ENCODE assay signal across 22 cellular contexts in the genomic region with DNA sequence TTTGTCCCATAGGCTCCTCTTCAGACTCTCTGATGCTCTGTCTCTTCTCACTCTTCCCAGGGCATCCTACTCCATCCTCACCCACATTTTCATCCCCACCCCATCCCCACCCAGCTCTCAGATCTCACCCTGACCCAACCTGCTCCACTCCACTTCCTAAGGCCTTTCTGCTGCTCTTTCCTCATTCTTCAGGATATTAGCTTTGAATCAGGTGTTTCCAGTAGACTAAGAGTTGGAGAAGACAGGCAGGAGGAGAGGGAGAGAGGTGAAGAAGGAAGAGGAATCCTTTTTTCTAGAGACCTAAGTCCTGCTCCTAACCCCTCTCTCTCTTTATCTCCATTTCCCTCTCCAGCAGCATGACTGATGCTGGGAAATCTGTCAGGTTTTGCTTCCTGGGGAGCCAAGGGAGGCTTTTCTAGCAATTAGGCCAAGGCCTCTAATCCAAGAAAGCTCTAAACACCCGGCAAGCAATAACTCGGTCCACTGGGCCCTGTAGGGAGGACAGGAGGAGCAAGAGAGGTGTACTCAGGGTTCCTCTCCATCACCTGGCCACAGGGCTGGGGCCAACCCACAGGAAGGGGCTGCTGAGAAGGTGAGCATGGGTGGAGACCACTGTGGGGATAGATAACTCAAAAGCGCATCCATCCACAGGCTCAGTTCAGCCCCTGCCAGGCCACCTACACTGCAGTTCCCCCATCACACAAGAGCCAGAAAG.
"Had no signal": no experiment of that assay in that cellular context is flagged by ENCODE, and none has a peak within 500 bp of the region (broad histone marks: within the 10 kb centered on the region; RNA-seq: fewer than 3 reads in every experiment).

No MANE protein-coding gene starts in this region.

- H3K27me3 ChIP-seq: right lobe of liver, transverse colon had no signal

- H3K9me3 Mint-ChIP-seq: immature natural killer cell; naive thymus-derived CD8-positive, alpha-beta T cell; nephron progenitor cell; stimulated activated naive CD8-positive, alpha-beta T cell treated with anti-CD3 and anti-CD28 coated beads, Interleukin-15, amount 100 ng/mL, for 72 hours had no signal

- H3K4me3 Mint-ChIP-seq: immature natural killer cell; naive thymus-derived CD8-positive, alpha-beta T cell; nephron progenitor cell; stimulated activated naive CD8-positive, alpha-beta T cell treated with anti-CD3 and anti-CD28 coated beads, Interleukin-15, amount 100 ng/mL, for 72 hours had no signal

- H3K9ac ChIP-seq: parathyroid adenoma had no signal

- H3K27ac ChIP-seq: dorsolateral prefrontal cortex, esophagus squamous epithelium, lower lobe of right lung, neutrophil, parathyroid adenoma, right lobe of liver, suprapubic skin, transverse colon had no signal

- H3K36me3 Mint-ChIP-seq: immature natural killer cell; naive thymus-derived CD8-positive, alpha-beta T cell had no signal

- H3K4me2 ChIP-seq: smooth muscle cell had no signal

- DNase-seq: dorsolateral prefrontal cortex; effector CD4-positive, alpha-beta T cell; esophagus squamous epithelium; hypothalamus; immature natural killer cell; left ventricle myocardium superior; lower lobe of right lung; nephron progenitor cell; stimulated activated CD4-positive, alpha-beta T cell treated with anti-CD3 and anti-CD28 coated beads, Interleukin-12 subunit alpha, Interleukin-12 subunit beta, amount 100 ng/mL, for 4 hours; stimulated activated CD4-positive, alpha-beta T cell treated with anti-CD3 and anti-CD28 coated beads, Interleukin-1b, Interleukin-23, amount 100 ng/mL, for 48 hours; stimulated activated CD4-positive, alpha-beta T cell treated with anti-CD3 and anti-CD28 coated beads, Interleukin-4, amount 100 ng/mL, for 1 hour; stimulated activated CD8-positive, alpha-beta memory T cell treated with anti-CD3 and anti-CD28 coated beads, Interleukin-4, amount 100 ng/mL, for 48 hours; stimulated activated naive CD4-positive, alpha-beta T cell; stimulated activated naive CD8-positive, alpha-beta T cell treated with anti-CD3 and anti-CD28 coated beads, Interleukin-15, amount 100 ng/mL, for 72 hours; transverse colon had no signal

- H3K4me3 ChIP-seq: dorsolateral prefrontal cortex, esophagus squamous epithelium, lower lobe of right lung, right lobe of liver, smooth muscle cell, suprapubic skin, transverse colon had no signal

- H3K9me3 ChIP-seq: esophagus squamous epithelium, lower lobe of right lung, neutrophil, right lobe of liver, suprapubic skin, transverse colon had no signal

- H2AFZ ChIP-seq: parathyroid adenoma had no signal

- H3K36me3 ChIP-seq: esophagus squamous epithelium, lower lobe of right lung, neutrophil, right lobe of liver, suprapubic skin, transverse colon had no signal

- H3K4me1 ChIP-seq: esophagus squamous epithelium, lower lobe of right lung, parathyroid adenoma, right lobe of liver, suprapubic skin, transverse colon had no signal

- H3K27ac Mint-ChIP-seq: immature natural killer cell; naive thymus-derived CD8-positive, alpha-beta T cell; nephron progenitor cell; progenitor cell of endocrine pancreas; stimulated activated naive CD8-positive, alpha-beta T cell treated with anti-CD3 and anti-CD28 coated beads, Interleukin-15, amount 100 ng/mL, for 72 hours had no signal

- H3K4me1 Mint-ChIP-seq: immature natural killer cell; nephron progenitor cell; stimulated activated naive CD8-positive, alpha-beta T cell treated with anti-CD3 and anti-CD28 coated beads, Interleukin-15, amount 100 ng/mL, for 72 hours had no signal
